Comparison of ENCODE assay signal across 8 cellular contexts in genomic region chr2:24793752-24794477, GRCh38. TPM values are rescaled to one million over a fixed set of nuclear protein-coding genes. Genes with fewer than 3 reads are reported as not detected.
A peak's percentile ranks its signal among the peaks of the same experiment; 100 is the strongest.
DNase-seq lines count a peak whose midpoint lies in the region; ATAC-seq, FAIRE-seq and TF ChIP-seq lines count a peak whose summit lies in the region.

No MANE protein-coding gene starts in this region.

- peak overlapping the region; percentile 98 for H3K27ac ChIP-seq in astrocyte (ENCODE audit: low read depth, low read length)
- no peak overlapping the region for H3K27ac ChIP-seq in suprapubic skin

- TF ChIP-seq CTCF in astrocyte (IDR thresholded peaks at IDR 0.05; ENCODE audit: insufficient read depth, low read depth, low read length) (no peak), kidney epithelial cell (IDR thresholded peaks at IDR 0.05; ENCODE audit: insufficient read depth, low read length, poor library complexity, severe bottlenecking) (no peak), suprapubic skin (IDR thresholded peaks at IDR 0.05) (no peak)

- H3K27me3 ChIP-seq in astrocyte (ENCODE audit: insufficient read depth, low read length) (no peaks in the 10 kb centered on the region), kidney epithelial cell (ENCODE audit: control insufficient read depth, insufficient read depth, low read length) (no peaks in the 10 kb centered on the region), suprapubic skin (no peaks in the 10 kb centered on the region)

- H3K27ac Mint-ChIP-seq in astrocyte (ENCODE audit: unreplicated experiment), result peak overlapping the region; percentile 99

- no peak for TF ChIP-seq POLR2A in suprapubic skin (IDR thresholded peaks at IDR 0.05)

- WGBS in suprapubic skin, result 3% methylated on average over 13 of the region's 16 CpGs

- no peaks in the 10 kb centered on the region for H3K9me3 Mint-ChIP-seq in astrocyte (ENCODE audit: unreplicated experiment)

- H3K27me3 Mint-ChIP-seq in astrocyte (ENCODE audit: low read depth, unreplicated experiment), result no peaks in the 10 kb centered on the region

- H3K9ac ChIP-seq in astrocyte (ENCODE audit: low read length), result peak overlapping the region; percentile 97

- peaks cover 10% of the 10 kb centered on the region for H3K36me3 Mint-ChIP-seq in astrocyte (ENCODE audit: low read depth, unreplicated experiment)

- peaks cover 10% of the 10 kb centered on the region for H3K4me1 ChIP-seq in astrocyte (ENCODE audit: insufficient read depth, low read length)
- H3K4me1 ChIP-seq in suprapubic skin, result peaks cover 20% of the 10 kb centered on the region

- peaks cover 8% of the 10 kb centered on the region for H4K20me1 ChIP-seq in astrocyte (ENCODE audit: insufficient read depth, low read length)

- ATAC-seq in GM19455 (IDR thresholded peaks at IDR 0.05; ENCODE audit: unreplicated experiment), result no peak

- peak overlapping the region; percentile 96 for H3K4me3 Mint-ChIP-seq in astrocyte (ENCODE audit: unreplicated experiment)

- DNase-seq in stimulated activated CD4-positive, alpha-beta T cell treated with anti-CD3 and anti-CD28 coated beads, Interleukin-4, amount 100 ng/mL, for 24 hours, result peak; percentile 7
- DNase-seq in stimulated activated CD4-positive, alpha-beta T cell treated with anti-CD3 and anti-CD28 coated beads, Interleukin-1b, Interleukin-23, amount 100 ng/mL, for 48 hours, result no peak
- peak; percentile 42 for DNase-seq in NCI-H2171 (lab: John Stamatoyannopoulos, UW)
- peak; percentile 41 for DNase-seq in astrocyte (ENCODE audit: low read depth)
- peak; percentile 2 for DNase-seq in kidney epithelial cell (ENCODE audit: low read depth)
- no peak for DNase-seq in suprapubic skin (ENCODE audit: low spot score in 2 of 2)
- DNase-seq in LoVo (ENCODE audit: low spot score), result no peak

- H2AFZ ChIP-seq in astrocyte (ENCODE audit: low read depth, low read length), result peak overlapping the region; percentile 93

- H3K9me3 ChIP-seq in astrocyte (ENCODE audit: insufficient read depth, low read depth, low read length) (no peaks in the 10 kb centered on the region), suprapubic skin (no peaks in the 10 kb centered on the region)

- H3K36me3 ChIP-seq in astrocyte (ENCODE audit: insufficient read depth, low read length) (no peaks in the 10 kb centered on the region), kidney epithelial cell (ENCODE audit: control insufficient read depth, insufficient read depth, low read length) (no peaks in the 10 kb centered on the region), suprapubic skin (peaks cover 3% of the 10 kb centered on the region)

- peak overlapping the region; percentile 88 for H3K4me3 ChIP-seq in astrocyte (ENCODE audit: insufficient read depth, low read depth, low read length)
- peak overlapping the region; percentile 82 for H3K4me3 ChIP-seq in kidney epithelial cell (ENCODE audit: low read depth, low read length)
- H3K4me3 ChIP-seq in suprapubic skin, result peak overlapping the region; percentile 79

- no peak for TF ChIP-seq EP300 in suprapubic skin (IDR thresholded peaks at IDR 0.05)

- no peak for FAIRE-seq in astrocyte (lab: Jason Lieb, UNC)

- peaks cover 12% of the 10 kb centered on the region for H3K4me1 Mint-ChIP-seq in astrocyte (ENCODE audit: low read depth, unreplicated experiment)

- H3K4me2 ChIP-seq in astrocyte (ENCODE audit: low read length), result peak overlapping the region; percentile 96

- peaks cover 55% of the 10 kb centered on the region for H3K79me2 ChIP-seq in astrocyte (ENCODE audit: insufficient read depth, low read length)

RNA-seq across cellular contexts. Expression of gene CENPO, which starts 0.7 kb away (rescaled TPM):
- total RNA-seq in astrocyte (13.3 and 17.5 TPM in 2 replicates), kidney epithelial cell (8.5 and 10.9 TPM in 2 replicates), suprapubic skin (10 to 100 TPM in 1 of 4 donors, 1 to 10 TPM in 3; 3.5 to 12.2 (median 7.7) TPM)

RNA-seq across cellular contexts. Expression of gene PTRHD1, which starts 0.7 kb away (rescaled TPM):
- total RNA-seq in astrocyte (27.2 and 28.7 TPM in 2 replicates), kidney epithelial cell (32.0 and 54.0 TPM in 2 replicates), suprapubic skin (10 to 100 TPM; 22.9 to 53.3 (median 31.6) TPM)

Comparison
In these comparisons a context has a peak if more than half of its experiments do, and no peak if none do; other contexts are left out.
1. DNase-seq: peak in stimulated activated CD4-positive, alpha-beta T cell treated with anti-CD3 and anti-CD28 coated beads, Interleukin-4, amount 100 ng/mL, for 24 hours (single experiment), NCI-H2171 (single experiment), astrocyte (single experiment) and kidney epithelial cell (single experiment); none in stimulated activated CD4-positive, alpha-beta T cell treated with anti-CD3 and anti-CD28 coated beads, Interleukin-1b, Interleukin-23, amount 100 ng/mL, for 48 hours (single experiment), suprapubic skin (0 of 2) and LoVo (single experiment).
2. Peak in every context shown above with its lines, with median percentiles within 50 percentile points of each other: H3K4me3 ChIP-seq.